ENCODE assay signal across 9 cellular contexts in genomic region chr11:46551261-46551660, GRCh38.
"Had no signal": no experiment of that assay in that cellular context is flagged by ENCODE, and none has a peak within 500 bp of the region (broad histone marks: within the 10 kb centered on the region; RNA-seq: fewer than 3 reads in every experiment).

No MANE protein-coding gene starts in this region.

- H3K36me3 ChIP-seq: HAP-1 had no signal

- H2AFZ ChIP-seq: GM23248 had no signal

- H3K27ac ChIP-seq: GM23248 had no signal

- H3K4me3 Mint-ChIP-seq: HFFc6, IgD-negative memory B cell had no signal

- ATAC-seq: HCT116 had no signal

- H3K27ac Mint-ChIP-seq: HFFc6 had no signal

- H3K9me3 Mint-ChIP-seq: HFFc6, IgD-negative memory B cell had no signal

- FAIRE-seq: HTR-8/SVneo had no signal

- DNase-seq: GM23248, GOT3, H7, HFFc6, KG1 had no signal

- H3K9ac ChIP-seq: GM23248 had no signal

- H3K9me3 ChIP-seq: HAP-1 had no signal

- H3K4me1 ChIP-seq: HAP-1 had no signal

- H3K4me3 ChIP-seq: GM23248, HAP-1 had no signal

- H3K27me3 Mint-ChIP-seq: IgD-negative memory B cell had no signal
